8 cellular contexts compared by ENCODE assay signal in the genomic region with DNA sequence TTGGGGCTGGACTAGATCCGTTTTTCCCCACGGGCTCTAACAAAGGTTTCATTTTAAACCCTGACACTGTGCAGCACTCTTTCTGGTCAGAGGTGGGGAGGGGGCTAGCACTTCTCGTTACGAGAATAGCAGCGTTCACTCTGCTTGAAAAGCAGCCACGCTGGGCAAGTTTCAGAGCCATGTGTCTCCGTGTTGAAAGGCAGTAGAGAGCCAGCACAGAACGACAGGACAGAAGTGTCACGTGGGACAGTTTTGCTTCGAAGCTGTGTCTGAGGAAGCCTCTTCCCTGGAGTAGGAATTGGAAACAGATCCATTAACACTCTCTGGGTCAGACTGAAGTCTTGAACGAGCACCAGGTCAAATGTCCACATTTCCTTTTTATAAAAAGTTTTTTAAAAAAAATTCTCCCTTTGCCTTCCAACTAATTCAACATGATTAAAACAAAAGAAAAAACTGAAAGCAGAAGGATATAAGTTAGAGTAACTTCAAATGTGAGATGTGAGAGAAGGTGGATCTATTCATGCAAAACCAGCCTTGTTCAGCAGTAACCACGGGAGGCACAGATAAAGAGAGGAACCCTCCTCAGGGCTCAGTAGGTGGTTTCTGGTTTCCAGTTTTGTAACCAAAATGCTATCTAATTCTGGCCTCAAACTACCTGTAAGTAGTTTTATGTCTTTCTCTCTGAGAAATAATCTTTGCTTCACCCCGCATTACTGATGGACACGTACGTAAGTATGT.
A peak's percentile ranks its signal among the peaks of the same experiment; 100 is the strongest.
DNase-seq lines count a peak whose midpoint lies in the region; ATAC-seq and TF ChIP-seq lines count a peak whose summit lies in the region.

No MANE protein-coding gene starts in this region.

- H3K4me2 ChIP-seq in neuronal stem cell (ENCODE audit: insufficient read depth, low read length, poor library complexity, severe bottlenecking), result no peak overlapping the region

- no peaks in the 10 kb centered on the region for H3K27me3 Mint-ChIP-seq in effector memory CD8-positive, alpha-beta T cell

- ATAC-seq in GM18511 (IDR thresholded peaks at IDR 0.05; ENCODE audit: unreplicated experiment) (peak; percentile 50), HG02884 (IDR thresholded peaks at IDR 0.05; ENCODE audit: unreplicated experiment) (peak; percentile 62), sciatic nerve (peak; percentile 66)
- no peak for ATAC-seq in effector memory CD8-positive, alpha-beta T cell (replicated peaks)

- H3K23ac ChIP-seq in neuronal stem cell (ENCODE audit: low read depth, low read length, poor library complexity), result no peak overlapping the region

- H3K4me3 Mint-ChIP-seq in effector memory CD8-positive, alpha-beta T cell, result no peak overlapping the region

- WGBS in neuronal stem cell (ENCODE audit: extremely low coverage in 2 of 2, insufficient read length in 2 of 2, insufficient replicate concordance in 1 of 2), 2 donors, result no CpG with 5 or more reads among the region's 15 CpGs

- H3K4me1 ChIP-seq in neuronal stem cell (ENCODE audit: control insufficient read depth in 2 of 2, insufficient read depth in 1 of 2, low read depth in 1 of 2, low read length in 2 of 2), result peaks cover 2 to 8% of the 10 kb centered on the region in 2 donors

- H4K91ac ChIP-seq in neuronal stem cell (ENCODE audit: low read depth, low read length, poor library complexity), result no peak overlapping the region

- H3K36me3 Mint-ChIP-seq in effector memory CD8-positive, alpha-beta T cell (ENCODE audit: insufficient read depth), result peaks cover 29% of the 10 kb centered on the region

- H2BK120ac ChIP-seq in neuronal stem cell (ENCODE audit: low read depth, low read length), result no peak overlapping the region

- H3K4me3 ChIP-seq in dorsolateral prefrontal cortex, result peak overlapping the region in 35 of 59 donors; percentile 0 to 50 (median 24)
- H3K4me3 ChIP-seq in neuronal stem cell (ENCODE audit: low read length in 2 of 2), result no peak overlapping the region

- no peak overlapping the region for H2AK5ac ChIP-seq in neuronal stem cell (ENCODE audit: low read depth, low read length)

- no peaks in the 10 kb centered on the region for H3K9me3 Mint-ChIP-seq in effector memory CD8-positive, alpha-beta T cell

- TF ChIP-seq CTCF in dorsolateral prefrontal cortex (IDR thresholded peaks at IDR 0.05 in 54 of 56, conservative IDR thresholded peaks at IDR 0.05 in 2 of 56; ENCODE audit: low read depth in 1 of 56, partially characterized antibody in 56 of 56), result peak in 10 of 56 donors; percentile 9 to 42 (median 18)

- no peak overlapping the region for H3K4ac ChIP-seq in neuronal stem cell (ENCODE audit: low read length)

- no peak overlapping the region for H2BK12ac ChIP-seq in neuronal stem cell (ENCODE audit: low read length)

- H2AFZ ChIP-seq in neuronal stem cell (ENCODE audit: low read length), result no peak overlapping the region

- intact Hi-C loops in dorsolateral prefrontal cortex (cut with DNase I) (loop anchor here (2.0 to 10.0 kb wide), 2 partner anchors 24 to 64 kb away; no protein-coding TSS in a partner anchor), sciatic nerve (cut with DNase I) (no loop called here)

- H3K36me3 ChIP-seq in neuronal stem cell (replicated peaks in 1 of 2; ENCODE audit: control insufficient read depth in 2 of 2, insufficient read depth in 2 of 2, low read length in 2 of 2), result peaks cover 5 to 90% of the 10 kb centered on the region in 2 donors

- no peak overlapping the region for H3K18ac ChIP-seq in neuronal stem cell (ENCODE audit: low read length)

- H3K14ac ChIP-seq in neuronal stem cell (ENCODE audit: low read length), result no peak overlapping the region

- no peaks in the 10 kb centered on the region for H3K27me3 ChIP-seq in dorsolateral prefrontal cortex
- no peaks in the 10 kb centered on the region for H3K27me3 ChIP-seq in neuronal stem cell (ENCODE audit: control insufficient read depth in 3 of 3, insufficient read depth in 3 of 3, low read depth in 1 of 3, low read length in 3 of 3)

- no peak overlapping the region for H2BK15ac ChIP-seq in neuronal stem cell (ENCODE audit: low read length)

- H3K9ac ChIP-seq in neuronal stem cell (ENCODE audit: low read depth, low read length, poor library complexity), result no peak overlapping the region

- no peak overlapping the region for H4K8ac ChIP-seq in neuronal stem cell (ENCODE audit: low read depth, low read length)

- peaks cover 0 to 1% of the 10 kb centered on the region in 2 donors for H3K4me1 Mint-ChIP-seq in effector memory CD8-positive, alpha-beta T cell (ENCODE audit: low read depth in 2 of 2)

- H3K79me1 ChIP-seq in neuronal stem cell (ENCODE audit: low read depth, low read length), result no peaks in the 10 kb centered on the region

- no peak overlapping the region for H2BK5ac ChIP-seq in neuronal stem cell (ENCODE audit: low read length)

- H3K9me3 ChIP-seq in neuronal stem cell (replicated peaks in 1 of 2; ENCODE audit: control insufficient read depth in 2 of 2, insufficient read depth in 1 of 2, low read depth in 1 of 2, low read length in 2 of 2), result no peaks in the 10 kb centered on the region

- H3K27ac ChIP-seq in dorsolateral prefrontal cortex, result peak overlapping the region in 24 of 59 donors; percentile 2 to 67 (median 48)
- no peak overlapping the region for H3K27ac ChIP-seq in neuronal stem cell (replicated peaks; ENCODE audit: low read length)

- DNase-seq in dorsolateral prefrontal cortex (peak in 6 of 10 donors; percentile 22 to 66 (median 49)), sciatic nerve (ENCODE audit: low spot score) (no peak), neuronal stem cell (ENCODE audit: low spot score) (no peak), NCI-H2081 (lab: John Stamatoyannopoulos, UW) (no peak)
- no peak for DNase-seq in effector memory CD8-positive, alpha-beta T cell
- DNase-seq in stimulated activated CD4-positive, alpha-beta T cell treated with anti-CD3 and anti-CD28 coated beads, Interleukin-4, amount 100 ng/mL, for 1 hour, result no peak

- no peak overlapping the region for H3K27ac Mint-ChIP-seq in effector memory CD8-positive, alpha-beta T cell

Comparison
In these comparisons a context has a peak if more than half of its experiments do, and no peak if none do; other contexts are left out.
1. DNase-seq: peak in dorsolateral prefrontal cortex (6 of 10); none in sciatic nerve (single experiment), neuronal stem cell (single experiment), effector memory CD8-positive, alpha-beta T cell (0 of 3), stimulated activated CD4-positive, alpha-beta T cell treated with anti-CD3 and anti-CD28 coated beads, Interleukin-4, amount 100 ng/mL, for 1 hour (single experiment) and NCI-H2081 (0 of 2).
2. H3K4me3 ChIP-seq: peak in dorsolateral prefrontal cortex (35 of 59); none in neuronal stem cell (0 of 2).